In the genomic region with DNA sequence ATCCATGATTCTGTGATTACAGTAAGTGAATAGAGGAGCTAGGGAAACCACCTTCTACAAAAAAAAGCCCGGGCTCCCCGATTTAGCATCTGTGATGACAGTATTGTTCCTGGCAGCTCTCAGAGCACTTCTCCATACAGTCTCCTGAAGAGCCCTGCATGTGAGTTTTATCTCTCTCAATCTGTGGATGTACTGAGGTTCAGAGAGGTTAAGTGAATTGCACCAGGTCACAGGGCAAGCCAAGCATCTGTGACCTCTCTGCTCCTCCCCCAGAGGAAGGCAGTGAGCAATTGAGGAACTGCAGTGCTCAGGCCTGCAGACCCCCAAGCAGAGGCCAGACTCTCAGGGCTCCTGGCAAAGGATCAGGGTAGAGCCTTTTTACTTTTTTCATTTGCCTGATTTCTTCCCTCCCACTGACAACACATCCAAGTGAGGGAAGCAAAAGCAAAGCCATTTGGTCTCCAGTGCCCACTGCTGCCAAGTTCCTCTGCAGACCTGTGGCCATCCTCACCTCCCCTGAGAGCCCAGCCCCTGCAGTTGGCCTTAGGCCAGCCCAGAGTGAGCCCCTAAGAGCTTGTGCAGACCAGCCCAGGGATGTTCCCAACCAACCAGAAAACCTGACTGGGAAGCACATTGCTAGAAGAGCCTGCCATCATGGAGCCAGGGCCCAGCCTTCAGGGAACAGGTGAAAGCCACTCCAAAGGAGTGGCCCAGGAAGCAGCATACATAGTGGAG, we compare ENCODE assay signal across 9 cellular contexts. TPM values are rescaled to one million over a fixed set of nuclear protein-coding genes. Genes with fewer than 3 reads are reported as not detected.
DNase-seq lines count a peak whose midpoint lies in the region; ATAC-seq and TF ChIP-seq lines count a peak whose summit lies in the region.
"Had no signal": no experiment of that assay in that cellular context is flagged by ENCODE, and none has a peak within 500 bp of the region (broad histone marks: within the 10 kb centered on the region; RNA-seq: fewer than 3 reads in every experiment).

No MANE protein-coding gene starts in this region.

- CTCF ChIA-PET in CD4-positive, alpha-beta memory T cell (lab: Charles Lee; ENCODE audit: partially characterized antibody): interaction anchor here (0.7 to 6.4 kb wide), 5 partner anchors 10 to 74 kb away, joined by 3 to 75 read pairs (median 6); no protein-coding TSS in a partner anchor

- H3K4me1 Mint-ChIP-seq in CD4-positive, alpha-beta memory T cell: peaks cover 60 to 87% (median 71%) of the 10 kb centered on the region in 4 donors

- 52 to 57% methylated on average over 2 of the region's 2 CpGs for WGBS in body of pancreas, 2 donors

- H3K27ac ChIP-seq in CD4-positive, alpha-beta memory T cell (ENCODE audit: low read depth, low read length): peak overlapping the region; percentile 98
- H3K27ac ChIP-seq in HL-60 (replicated peaks): peak overlapping the region; percentile 32; the same call in 1 of the 2 replicates
- H3K27ac ChIP-seq in body of pancreas: peak overlapping the region; percentile 73 to 100 (median 100)
- H3K27ac ChIP-seq in osteoblast (ENCODE audit: low read depth, low read length): peak overlapping the region; percentile 99
- H3K27ac ChIP-seq in WERI-Rb-1: no peak overlapping the region

- ATAC-seq in body of pancreas: no peak

- no peaks in the 10 kb centered on the region for H3K9me3 Mint-ChIP-seq in CD4-positive, alpha-beta memory T cell

- no peak overlapping the region for H2AFZ ChIP-seq in osteoblast (ENCODE audit: low read length)

- POLR2A ChIA-PET in CD4-positive, alpha-beta memory T cell (lab: Charles Lee; ENCODE audit: partially characterized antibody): interaction anchor here (0.9 to 15.6 kb wide), 7 partner anchors 8 to 50 kb away, joined by 3 to 465 read pairs (median 7); no protein-coding TSS in a partner anchor

- no peaks in the 10 kb centered on the region for H3K36me3 ChIP-seq in CD4-positive, alpha-beta memory T cell (ENCODE audit: insufficient read depth, low read length)
- H3K36me3 ChIP-seq in body of pancreas (replicated peaks in 1 of 2; ENCODE audit: insufficient read depth in 1 of 2, low read depth in 2 of 2) (no peaks in the 10 kb centered on the region), osteoblast (ENCODE audit: insufficient read depth, low read length) (no peaks in the 10 kb centered on the region), WERI-Rb-1 (no peaks in the 10 kb centered on the region)

- no peak for TF ChIP-seq POLR2A in body of pancreas (IDR thresholded peaks at IDR 0.05)

- DNase-seq in CD4-positive, alpha-beta memory T cell: peak in 1 of 5 donors; percentile 72
- DNase-seq in HL-60 (ENCODE audit: low read depth in 1 of 2, low spot score in 1 of 2): no peak
- DNase-seq in body of pancreas: no peak
- peak; percentile 74 for DNase-seq in osteoblast (ENCODE audit: insufficient read length, low spot score, missing footprints)
- no peak for DNase-seq in cerebellar cortex (ENCODE audit: low spot score)
- no peak for DNase-seq in foreskin melanocyte
- no peak for DNase-seq in SIG-M5 treated with dmso at 0.1 percent for 504 hours (lab: John Stamatoyannopoulos, UW; ENCODE audit: unreplicated experiment)
- DNase-seq in WERI-Rb-1: no peak
- DNase-seq: SHP77 treated with DMSO at 0.1 percent for 48 hours had no signal

- H3K9me3 ChIP-seq in CD4-positive, alpha-beta memory T cell (ENCODE audit: control insufficient read depth in 1 of 2, low read length in 2 of 2): no peaks in the 10 kb centered on the region
- H3K9me3 ChIP-seq in body of pancreas (no peaks in the 10 kb centered on the region), osteoblast (ENCODE audit: low read depth, low read length) (no peaks in the 10 kb centered on the region), WERI-Rb-1 (ENCODE audit: severe bottlenecking) (no peaks in the 10 kb centered on the region)

- peak overlapping the region in 7 of 8 donors; percentile 62 to 96 (median 80) for H3K4me3 Mint-ChIP-seq in CD4-positive, alpha-beta memory T cell

- H3K27me3 ChIP-seq in CD4-positive, alpha-beta memory T cell (ENCODE audit: insufficient read depth, low read length): no peaks in the 10 kb centered on the region
- H3K27me3 ChIP-seq in HL-60 (ENCODE audit: insufficient read depth, poor library complexity, severe bottlenecking) (no peaks in the 10 kb centered on the region), body of pancreas (no peaks in the 10 kb centered on the region), osteoblast (ENCODE audit: insufficient read depth, low read length) (no peaks in the 10 kb centered on the region), WERI-Rb-1 (ENCODE audit: insufficient read depth, low read depth, severe bottlenecking) (no peaks in the 10 kb centered on the region)

- TF ChIP-seq CTCF in HL-60 (IDR thresholded peaks at IDR 0.05; ENCODE audit: insufficient read depth, low read length) (no peak), body of pancreas (IDR thresholded peaks at IDR 0.05) (no peak), osteoblast (IDR thresholded peaks at IDR 0.05; ENCODE audit: extremely low read depth, low read depth, low read length) (no peak), WERI-Rb-1 (IDR thresholded peaks at IDR 0.05; ENCODE audit: low read depth, low read length) (no peak)

- H3K4me2 ChIP-seq in osteoblast (ENCODE audit: insufficient read depth, low read length): no peak overlapping the region

- H3K27me3 Mint-ChIP-seq in CD4-positive, alpha-beta memory T cell: no peaks in the 10 kb centered on the region

- intact Hi-C loops in CD4-positive, alpha-beta memory T cell (cut with micrococcal nuclease): loop anchor here (5.0 kb wide), 2 partner anchors 49 to 191 kb away; a partner anchor contains a TSS
- intact Hi-C loops in body of pancreas (cut with DNase I): no loop called here

- peaks cover 0 to 15% of the 10 kb centered on the region in 2 donors for H3K36me3 Mint-ChIP-seq in CD4-positive, alpha-beta memory T cell

- H3K4me3 ChIP-seq in CD4-positive, alpha-beta memory T cell (ENCODE audit: low read length in 2 of 2): peak overlapping the region; percentile 20 to 25
- H3K4me3 ChIP-seq in HL-60 (replicated peaks; ENCODE audit: insufficient read depth, low read length) (no peak overlapping the region), body of pancreas (no peak overlapping the region), osteoblast (ENCODE audit: insufficient read depth, low read length) (no peak overlapping the region), WERI-Rb-1 (ENCODE audit: low read depth, low read length) (no peak overlapping the region)

- peaks cover 79% of the 10 kb centered on the region for H3K79me2 ChIP-seq in osteoblast (ENCODE audit: insufficient read depth, low read length)

- peaks cover 44% of the 10 kb centered on the region for H4K20me1 ChIP-seq in osteoblast (ENCODE audit: insufficient read depth, low read length)

- peaks cover 70% of the 10 kb centered on the region for H3K4me1 ChIP-seq in CD4-positive, alpha-beta memory T cell (ENCODE audit: insufficient read depth, low read length)
- peaks cover 83% of the 10 kb centered on the region for H3K4me1 ChIP-seq in body of pancreas
- peaks cover 35% of the 10 kb centered on the region for H3K4me1 ChIP-seq in osteoblast (ENCODE audit: insufficient read depth, low read length)

- peak overlapping the region; percentile 96 to 100 (median 99) for H3K27ac Mint-ChIP-seq in CD4-positive, alpha-beta memory T cell

RNA-seq across cellular contexts. Expression of a gene that starts 47.6 kb away (rescaled TPM):
- 10 to 100 TPM; 53.3 to 59.3 TPM for total RNA-seq in CD4-positive, alpha-beta memory T cell
- polyA plus RNA-seq in CD4-positive, alpha-beta memory T cell: 10 to 100 TPM; 47.8 to 56.3 TPM
- total RNA-seq in body of pancreas (1 to 10 TPM; 5.7 to 6.9 TPM), osteoblast (40.1 and 40.2 TPM in 2 replicates)

Comparison
In these comparisons a context has a peak if more than half of its experiments do, and no peak if none do; other contexts are left out.
1. H3K4me3 ChIP-seq: peak in CD4-positive, alpha-beta memory T cell (2 of 2); none in HL-60 (single experiment), body of pancreas (0 of 2), osteoblast (single experiment) and WERI-Rb-1 (single experiment).